ENCODE assay signal across 1 cellular context in the genomic region with DNA sequence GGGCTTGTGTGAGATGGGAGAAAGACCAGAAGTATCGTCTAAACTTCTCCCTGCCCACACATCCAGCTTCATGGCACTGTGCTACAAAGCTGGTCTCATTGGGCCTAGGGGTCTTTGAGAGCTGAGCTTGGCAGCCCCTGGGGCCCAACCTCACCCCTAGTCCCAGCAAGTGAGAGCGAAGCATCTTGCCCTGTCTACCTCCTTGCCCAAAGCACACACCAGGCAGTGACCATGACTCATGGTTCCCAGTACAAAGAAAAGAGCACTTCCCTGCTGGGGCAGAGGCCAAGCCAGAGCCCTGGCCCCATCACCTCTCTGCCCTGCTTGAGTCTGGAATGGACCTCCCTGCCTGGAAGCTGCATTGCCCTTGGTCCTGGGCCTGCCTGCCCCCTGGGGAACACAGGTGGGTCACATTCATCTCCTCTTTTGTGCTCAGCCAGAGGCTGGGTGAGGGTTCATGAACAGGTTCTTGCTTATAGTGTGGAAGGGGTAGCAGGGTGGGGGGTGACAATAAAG.
TF ChIP-seq lines count a peak whose summit lies in the region.

No MANE protein-coding gene starts in this region.

TF ChIP-seq in HepG2, 621 proteins besides CTCF, POLR2A, EP300 and RAD21 (continued from another document and continues in another):
- TF ChIP-seq, protein P1, sequence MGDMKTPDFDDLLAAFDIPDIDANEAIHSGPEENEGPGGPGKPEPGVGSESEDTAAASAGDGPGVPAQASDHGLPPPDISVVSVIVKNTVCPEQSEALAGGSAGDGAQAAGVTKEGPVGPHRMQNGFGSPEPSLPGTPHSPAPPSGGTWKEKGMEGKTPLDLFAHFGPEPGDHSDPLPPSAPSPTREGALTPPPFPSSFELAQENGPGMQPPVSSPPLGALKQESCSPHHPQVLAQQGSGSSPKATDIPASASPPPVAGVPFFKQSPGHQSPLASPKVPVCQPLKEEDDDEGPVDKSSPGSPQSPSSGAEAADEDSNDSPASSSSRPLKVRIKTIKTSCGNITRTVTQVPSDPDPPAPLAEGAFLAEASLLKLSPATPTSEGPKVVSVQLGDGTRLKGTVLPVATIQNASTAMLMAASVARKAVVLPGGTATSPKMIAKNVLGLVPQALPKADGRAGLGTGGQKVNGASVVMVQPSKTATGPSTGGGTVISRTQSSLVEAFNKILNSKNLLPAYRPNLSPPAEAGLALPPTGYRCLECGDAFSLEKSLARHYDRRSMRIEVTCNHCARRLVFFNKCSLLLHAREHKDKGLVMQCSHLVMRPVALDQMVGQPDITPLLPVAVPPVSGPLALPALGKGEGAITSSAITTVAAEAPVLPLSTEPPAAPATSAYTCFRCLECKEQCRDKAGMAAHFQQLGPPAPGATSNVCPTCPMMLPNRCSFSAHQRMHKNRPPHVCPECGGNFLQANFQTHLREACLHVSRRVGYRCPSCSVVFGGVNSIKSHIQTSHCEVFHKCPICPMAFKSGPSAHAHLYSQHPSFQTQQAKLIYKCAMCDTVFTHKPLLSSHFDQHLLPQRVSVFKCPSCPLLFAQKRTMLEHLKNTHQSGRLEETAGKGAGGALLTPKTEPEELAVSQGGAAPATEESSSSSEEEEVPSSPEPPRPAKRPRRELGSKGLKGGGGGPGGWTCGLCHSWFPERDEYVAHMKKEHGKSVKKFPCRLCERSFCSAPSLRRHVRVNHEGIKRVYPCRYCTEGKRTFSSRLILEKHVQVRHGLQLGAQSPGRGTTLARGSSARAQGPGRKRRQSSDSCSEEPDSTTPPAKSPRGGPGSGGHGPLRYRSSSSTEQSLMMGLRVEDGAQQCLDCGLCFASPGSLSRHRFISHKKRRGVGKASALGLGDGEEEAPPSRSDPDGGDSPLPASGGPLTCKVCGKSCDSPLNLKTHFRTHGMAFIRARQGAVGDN (CRISPR knock-in tag; IDR thresholded peaks at IDR 0.05), result peak; percentile 64; the same call in 1 of the 2 replicates
- TF ChIP-seq DNMT1 (CRISPR knock-in tag; IDR thresholded peaks at IDR 0.05), result no peak
- TF ChIP-seq, protein P2, sequence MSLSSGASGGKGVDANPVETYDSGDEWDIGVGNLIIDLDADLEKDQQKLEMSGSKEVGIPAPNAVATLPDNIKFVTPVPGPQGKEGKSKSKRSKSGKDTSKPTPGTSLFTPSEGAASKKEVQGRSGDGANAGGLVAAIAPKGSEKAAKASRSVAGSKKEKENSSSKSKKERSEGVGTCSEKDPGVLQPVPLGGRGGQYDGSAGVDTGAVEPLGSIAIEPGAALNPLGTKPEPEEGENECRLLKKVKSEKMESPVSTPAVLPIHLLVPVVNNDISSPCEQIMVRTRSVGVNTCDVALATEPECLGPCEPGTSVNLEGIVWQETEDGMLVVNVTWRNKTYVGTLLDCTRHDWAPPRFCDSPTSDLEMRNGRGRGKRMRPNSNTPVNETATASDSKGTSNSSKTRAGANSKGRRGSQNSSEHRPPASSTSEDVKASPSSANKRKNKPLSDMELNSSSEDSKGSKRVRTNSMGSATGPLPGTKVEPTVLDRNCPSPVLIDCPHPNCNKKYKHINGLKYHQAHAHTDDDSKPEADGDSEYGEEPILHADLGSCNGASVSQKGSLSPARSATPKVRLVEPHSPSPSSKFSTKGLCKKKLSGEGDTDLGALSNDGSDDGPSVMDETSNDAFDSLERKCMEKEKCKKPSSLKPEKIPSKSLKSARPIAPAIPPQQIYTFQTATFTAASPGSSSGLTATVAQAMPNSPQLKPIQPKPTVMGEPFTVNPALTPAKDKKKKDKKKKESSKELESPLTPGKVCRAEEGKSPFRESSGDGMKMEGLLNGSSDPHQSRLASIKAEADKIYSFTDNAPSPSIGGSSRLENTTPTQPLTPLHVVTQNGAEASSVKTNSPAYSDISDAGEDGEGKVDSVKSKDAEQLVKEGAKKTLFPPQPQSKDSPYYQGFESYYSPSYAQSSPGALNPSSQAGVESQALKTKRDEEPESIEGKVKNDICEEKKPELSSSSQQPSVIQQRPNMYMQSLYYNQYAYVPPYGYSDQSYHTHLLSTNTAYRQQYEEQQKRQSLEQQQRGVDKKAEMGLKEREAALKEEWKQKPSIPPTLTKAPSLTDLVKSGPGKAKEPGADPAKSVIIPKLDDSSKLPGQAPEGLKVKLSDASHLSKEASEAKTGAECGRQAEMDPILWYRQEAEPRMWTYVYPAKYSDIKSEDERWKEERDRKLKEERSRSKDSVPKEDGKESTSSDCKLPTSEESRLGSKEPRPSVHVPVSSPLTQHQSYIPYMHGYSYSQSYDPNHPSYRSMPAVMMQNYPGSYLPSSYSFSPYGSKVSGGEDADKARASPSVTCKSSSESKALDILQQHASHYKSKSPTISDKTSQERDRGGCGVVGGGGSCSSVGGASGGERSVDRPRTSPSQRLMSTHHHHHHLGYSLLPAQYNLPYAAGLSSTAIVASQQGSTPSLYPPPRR (CRISPR knock-in tag; IDR thresholded peaks at IDR 0.05; ENCODE audit: borderline replicate concordance), result peak; percentile 32; the same call in 1 of the 2 replicates
- TF ChIP-seq NR2F6 (IDR thresholded peaks at IDR 0.05), result peak; percentile 67
- TF ChIP-seq NR2F6 (CRISPR knock-in tag; IDR thresholded peaks at IDR 0.05), result peak; percentile 74
- 0 out of 2 replicates have a peak, but pooled peaks have one; percentile 6 for TF ChIP-seq NFE2 (CRISPR knock-in tag; IDR thresholded peaks at IDR 0.05)
- no peak for TF ChIP-seq ZFP36 (IDR thresholded peaks at IDR 0.05; ENCODE audit: borderline replicate concordance, low read depth, low read length, partially characterized antibody)
- 0 out of 2 replicates have a peak, but pooled peaks have one; percentile 43 for TF ChIP-seq ZBTB7A (CRISPR knock-in tag; IDR thresholded peaks at IDR 0.05)
- TF ChIP-seq, protein P3, sequence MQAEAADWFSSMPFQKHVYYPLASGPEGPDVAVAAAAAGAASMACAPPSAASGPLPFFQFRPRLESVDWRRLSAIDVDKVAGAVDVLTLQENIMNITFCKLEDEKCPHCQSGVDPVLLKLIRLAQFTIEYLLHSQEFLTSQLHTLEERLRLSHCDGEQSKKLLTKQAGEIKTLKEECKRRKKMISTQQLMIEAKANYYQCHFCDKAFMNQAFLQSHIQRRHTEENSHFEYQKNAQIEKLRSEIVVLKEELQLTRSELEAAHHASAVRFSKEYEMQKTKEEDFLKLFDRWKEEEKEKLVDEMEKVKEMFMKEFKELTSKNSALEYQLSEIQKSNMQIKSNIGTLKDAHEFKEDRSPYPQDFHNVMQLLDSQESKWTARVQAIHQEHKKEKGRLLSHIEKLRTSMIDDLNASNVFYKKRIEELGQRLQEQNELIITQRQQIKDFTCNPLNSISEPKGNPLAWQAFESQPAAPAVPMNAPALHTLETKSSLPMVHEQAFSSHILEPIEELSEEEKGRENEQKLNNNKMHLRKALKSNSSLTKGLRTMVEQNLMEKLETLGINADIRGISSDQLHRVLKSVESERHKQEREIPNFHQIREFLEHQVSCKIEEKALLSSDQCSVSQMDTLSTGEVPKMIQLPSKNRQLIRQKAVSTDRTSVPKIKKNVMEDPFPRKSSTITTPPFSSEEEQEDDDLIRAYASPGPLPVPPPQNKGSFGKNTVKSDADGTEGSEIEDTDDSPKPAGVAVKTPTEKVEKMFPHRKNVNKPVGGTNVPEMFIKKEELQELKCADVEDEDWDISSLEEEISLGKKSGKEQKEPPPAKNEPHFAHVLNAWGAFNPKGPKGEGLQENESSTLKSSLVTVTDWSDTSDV (CRISPR knock-in tag; IDR thresholded peaks at IDR 0.05), result no peak
- TF ChIP-seq, protein P4, sequence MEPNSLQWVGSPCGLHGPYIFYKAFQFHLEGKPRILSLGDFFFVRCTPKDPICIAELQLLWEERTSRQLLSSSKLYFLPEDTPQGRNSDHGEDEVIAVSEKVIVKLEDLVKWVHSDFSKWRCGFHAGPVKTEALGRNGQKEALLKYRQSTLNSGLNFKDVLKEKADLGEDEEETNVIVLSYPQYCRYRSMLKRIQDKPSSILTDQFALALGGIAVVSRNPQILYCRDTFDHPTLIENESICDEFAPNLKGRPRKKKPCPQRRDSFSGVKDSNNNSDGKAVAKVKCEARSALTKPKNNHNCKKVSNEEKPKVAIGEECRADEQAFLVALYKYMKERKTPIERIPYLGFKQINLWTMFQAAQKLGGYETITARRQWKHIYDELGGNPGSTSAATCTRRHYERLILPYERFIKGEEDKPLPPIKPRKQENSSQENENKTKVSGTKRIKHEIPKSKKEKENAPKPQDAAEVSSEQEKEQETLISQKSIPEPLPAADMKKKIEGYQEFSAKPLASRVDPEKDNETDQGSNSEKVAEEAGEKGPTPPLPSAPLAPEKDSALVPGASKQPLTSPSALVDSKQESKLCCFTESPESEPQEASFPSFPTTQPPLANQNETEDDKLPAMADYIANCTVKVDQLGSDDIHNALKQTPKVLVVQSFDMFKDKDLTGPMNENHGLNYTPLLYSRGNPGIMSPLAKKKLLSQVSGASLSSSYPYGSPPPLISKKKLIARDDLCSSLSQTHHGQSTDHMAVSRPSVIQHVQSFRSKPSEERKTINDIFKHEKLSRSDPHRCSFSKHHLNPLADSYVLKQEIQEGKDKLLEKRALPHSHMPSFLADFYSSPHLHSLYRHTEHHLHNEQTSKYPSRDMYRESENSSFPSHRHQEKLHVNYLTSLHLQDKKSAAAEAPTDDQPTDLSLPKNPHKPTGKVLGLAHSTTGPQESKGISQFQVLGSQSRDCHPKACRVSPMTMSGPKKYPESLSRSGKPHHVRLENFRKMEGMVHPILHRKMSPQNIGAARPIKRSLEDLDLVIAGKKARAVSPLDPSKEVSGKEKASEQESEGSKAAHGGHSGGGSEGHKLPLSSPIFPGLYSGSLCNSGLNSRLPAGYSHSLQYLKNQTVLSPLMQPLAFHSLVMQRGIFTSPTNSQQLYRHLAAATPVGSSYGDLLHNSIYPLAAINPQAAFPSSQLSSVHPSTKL (CRISPR knock-in tag; IDR thresholded peaks at IDR 0.05), result peak; percentile 33; the same call in 1 of the 2 replicates
- TF ChIP-seq KLF16 (CRISPR knock-in tag; IDR thresholded peaks at IDR 0.05), result no peak; a peak in 1 of 4 replicates
- TF ChIP-seq, protein P5, sequence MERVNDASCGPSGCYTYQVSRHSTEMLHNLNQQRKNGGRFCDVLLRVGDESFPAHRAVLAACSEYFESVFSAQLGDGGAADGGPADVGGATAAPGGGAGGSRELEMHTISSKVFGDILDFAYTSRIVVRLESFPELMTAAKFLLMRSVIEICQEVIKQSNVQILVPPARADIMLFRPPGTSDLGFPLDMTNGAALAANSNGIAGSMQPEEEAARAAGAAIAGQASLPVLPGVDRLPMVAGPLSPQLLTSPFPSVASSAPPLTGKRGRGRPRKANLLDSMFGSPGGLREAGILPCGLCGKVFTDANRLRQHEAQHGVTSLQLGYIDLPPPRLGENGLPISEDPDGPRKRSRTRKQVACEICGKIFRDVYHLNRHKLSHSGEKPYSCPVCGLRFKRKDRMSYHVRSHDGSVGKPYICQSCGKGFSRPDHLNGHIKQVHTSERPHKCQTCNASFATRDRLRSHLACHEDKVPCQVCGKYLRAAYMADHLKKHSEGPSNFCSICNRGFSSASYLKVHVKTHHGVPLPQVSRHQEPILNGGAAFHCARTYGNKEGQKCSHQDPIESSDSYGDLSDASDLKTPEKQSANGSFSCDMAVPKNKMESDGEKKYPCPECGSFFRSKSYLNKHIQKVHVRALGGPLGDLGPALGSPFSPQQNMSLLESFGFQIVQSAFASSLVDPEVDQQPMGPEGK (CRISPR knock-in tag; IDR thresholded peaks at IDR 0.05), result peak; percentile 35; the same call in 1 of the 2 replicates
- TF ChIP-seq, protein P6, sequence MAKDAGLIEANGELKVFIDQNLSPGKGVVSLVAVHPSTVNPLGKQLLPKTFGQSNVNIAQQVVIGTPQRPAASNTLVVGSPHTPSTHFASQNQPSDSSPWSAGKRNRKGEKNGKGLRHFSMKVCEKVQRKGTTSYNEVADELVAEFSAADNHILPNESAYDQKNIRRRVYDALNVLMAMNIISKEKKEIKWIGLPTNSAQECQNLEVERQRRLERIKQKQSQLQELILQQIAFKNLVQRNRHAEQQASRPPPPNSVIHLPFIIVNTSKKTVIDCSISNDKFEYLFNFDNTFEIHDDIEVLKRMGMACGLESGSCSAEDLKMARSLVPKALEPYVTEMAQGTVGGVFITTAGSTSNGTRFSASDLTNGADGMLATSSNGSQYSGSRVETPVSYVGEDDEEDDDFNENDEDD (CRISPR knock-in tag; IDR thresholded peaks at IDR 0.05; ENCODE audit: borderline replicate concordance), result peak; percentile 20; the same call in 1 of the 2 replicates
- TF ChIP-seq ZNF605 (CRISPR knock-in tag; IDR thresholded peaks at IDR 0.05), result peak; percentile 49; the same call in 1 of the 2 replicates
- TF ChIP-seq LCORL (IDR thresholded peaks at IDR 0.05), result no peak
- peak; percentile 77 for TF ChIP-seq LCORL (CRISPR knock-in tag; IDR thresholded peaks at IDR 0.05)
- TF ChIP-seq, protein P7, sequence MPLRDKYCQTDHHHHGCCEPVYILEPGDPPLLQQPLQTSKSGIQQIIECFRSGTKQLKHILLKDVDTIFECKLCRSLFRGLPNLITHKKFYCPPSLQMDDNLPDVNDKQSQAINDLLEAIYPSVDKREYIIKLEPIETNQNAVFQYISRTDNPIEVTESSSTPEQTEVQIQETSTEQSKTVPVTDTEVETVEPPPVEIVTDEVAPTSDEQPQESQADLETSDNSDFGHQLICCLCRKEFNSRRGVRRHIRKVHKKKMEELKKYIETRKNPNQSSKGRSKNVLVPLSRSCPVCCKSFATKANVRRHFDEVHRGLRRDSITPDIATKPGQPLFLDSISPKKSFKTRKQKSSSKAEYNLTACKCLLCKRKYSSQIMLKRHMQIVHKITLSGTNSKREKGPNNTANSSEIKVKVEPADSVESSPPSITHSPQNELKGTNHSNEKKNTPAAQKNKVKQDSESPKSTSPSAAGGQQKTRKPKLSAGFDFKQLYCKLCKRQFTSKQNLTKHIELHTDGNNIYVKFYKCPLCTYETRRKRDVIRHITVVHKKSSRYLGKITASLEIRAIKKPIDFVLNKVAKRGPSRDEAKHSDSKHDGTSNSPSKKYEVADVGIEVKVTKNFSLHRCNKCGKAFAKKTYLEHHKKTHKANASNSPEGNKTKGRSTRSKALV (CRISPR knock-in tag; IDR thresholded peaks at IDR 0.05), result 0 out of 2 replicates have a peak, but pooled peaks have one; percentile 60
- TF ChIP-seq KDM4B (CRISPR knock-in tag; IDR thresholded peaks at IDR 0.05), result no peak
- peak; percentile 41; the same call in 1 of the 2 replicates for TF ChIP-seq ZSCAN25 (CRISPR knock-in tag; IDR thresholded peaks at IDR 0.05)
- peak; percentile 43 for TF ChIP-seq ZNF788 (CRISPR knock-in tag; IDR thresholded peaks at IDR 0.05; ENCODE audit: borderline replicate concordance)
- TF ChIP-seq HOXA3 (CRISPR knock-in tag; IDR thresholded peaks at IDR 0.05), result peak; percentile 46; the same call in 1 of the 2 replicates
- 0 out of 2 replicates have a peak, but pooled peaks have one; percentile 27 for TF ChIP-seq EED (CRISPR knock-in tag; IDR thresholded peaks at IDR 0.05)
- peak; percentile 39; the same call in 1 of the 2 replicates for TF ChIP-seq HMG20A (CRISPR knock-in tag; IDR thresholded peaks at IDR 0.05; ENCODE audit: borderline replicate concordance)
- peak; percentile 69 for TF ChIP-seq RXRB (CRISPR knock-in tag; IDR thresholded peaks at IDR 0.05; ENCODE audit: borderline replicate concordance)
- 0 out of 2 replicates have a peak, but pooled peaks have one; percentile 27 for TF ChIP-seq HNRNPL (IDR thresholded peaks at IDR 0.05; ENCODE audit: low read depth, low read length)
- TF ChIP-seq HDAC2 (CRISPR knock-in tag; IDR thresholded peaks at IDR 0.05), result peak; percentile 29; the same call in 1 of the 2 replicates
- TF ChIP-seq ZBTB38 (CRISPR knock-in tag; IDR thresholded peaks at IDR 0.05), result 0 out of 2 replicates have a peak, but pooled peaks have one; percentile 14
- TF ChIP-seq NR2F2 (IDR thresholded peaks at IDR 0.05; ENCODE audit: borderline replicate concordance, low read depth), result no peak
- 0 out of 2 replicates have a peak, but pooled peaks have one; percentile 43 for TF ChIP-seq NFKBIZ (CRISPR knock-in tag; IDR thresholded peaks at IDR 0.05)
- 0 out of 2 replicates have a peak, but pooled peaks have one; percentile 55 for TF ChIP-seq NFATC3 (CRISPR knock-in tag; IDR thresholded peaks at IDR 0.05)
- TF ChIP-seq ZNF160 (CRISPR knock-in tag; IDR thresholded peaks at IDR 0.05), result no peak
